11 cellular contexts compared by ENCODE assay signal in the genomic region with DNA sequence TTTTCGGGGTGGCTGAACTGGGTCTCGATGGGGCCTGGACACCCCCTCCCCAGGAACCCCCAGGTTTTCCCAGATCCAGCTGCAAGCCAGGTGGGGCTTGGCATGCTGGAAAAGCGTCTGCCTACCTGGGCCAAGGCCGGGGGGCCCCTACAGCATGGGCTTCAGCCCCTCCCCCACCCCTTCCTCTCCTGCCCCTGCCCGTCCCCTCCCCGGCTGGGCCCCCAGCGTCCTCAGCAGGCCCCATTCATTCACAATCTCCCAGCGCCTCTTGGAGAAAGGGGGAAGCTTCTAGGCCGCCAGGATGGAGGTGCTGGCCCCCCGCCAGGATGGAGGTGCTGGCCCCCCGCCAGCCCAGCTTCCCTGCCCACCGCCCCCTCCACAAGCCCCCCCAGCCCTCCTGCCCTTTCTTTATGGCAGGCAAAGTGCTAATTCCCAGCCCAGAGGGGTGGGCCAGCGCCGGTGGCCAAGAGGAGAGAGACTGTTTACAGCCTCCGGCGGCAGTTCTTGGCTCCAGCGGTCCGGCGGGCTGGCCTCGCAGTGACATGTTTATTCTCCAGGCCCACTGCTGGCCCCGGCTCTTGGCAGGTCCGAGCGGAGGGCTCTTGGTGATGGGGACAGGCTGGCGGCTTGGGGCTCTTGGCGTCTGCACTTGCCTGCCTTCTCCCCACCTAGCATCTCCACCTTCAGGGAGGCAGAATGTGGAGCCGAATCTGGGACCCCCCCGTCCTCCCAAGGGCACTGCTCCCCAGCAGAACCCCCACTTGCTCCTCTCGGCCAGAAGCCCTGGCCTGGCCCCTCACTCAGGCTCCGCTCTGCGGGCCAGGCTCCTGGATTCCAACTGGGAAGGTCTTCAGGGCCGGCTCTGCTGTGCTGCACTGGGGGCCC.
DNase-seq lines count a peak whose midpoint lies in the region; ATAC-seq and TF ChIP-seq lines count a peak whose summit lies in the region.
"Had no signal": no experiment of that assay in that cellular context is flagged by ENCODE, and none has a peak within 500 bp of the region (broad histone marks: within the 10 kb centered on the region; RNA-seq: fewer than 3 reads in every experiment).

No MANE protein-coding gene starts in this region.

- dilution Hi-C loops in mammary epithelial cell (cut with HindIII; ENCODE audit: low sequenced_read_pairs), result no loop called here

- no peaks in the 10 kb centered on the region for H3K36me3 ChIP-seq in breast epithelium
- H3K36me3 ChIP-seq in mammary epithelial cell (ENCODE audit: insufficient read depth, low read length), result no peaks in the 10 kb centered on the region
- H3K36me3 ChIP-seq in muscle layer of colon (ENCODE audit: insufficient read depth, low read length), result no peaks in the 10 kb centered on the region

- H3K27me3 ChIP-seq in breast epithelium (no peaks in the 10 kb centered on the region), mammary epithelial cell (ENCODE audit: insufficient read depth, low read length) (no peaks in the 10 kb centered on the region), muscle layer of colon (ENCODE audit: control insufficient read depth in 1 of 2, insufficient read depth in 2 of 2, low read length in 2 of 2) (no peaks in the 10 kb centered on the region)

- H3K27ac ChIP-seq in breast epithelium (peak overlapping the region; percentile 62), mammary epithelial cell (ENCODE audit: insufficient read depth, low read depth, low read length) (no peak overlapping the region), muscle layer of colon (ENCODE audit: low read depth, low read length) (peak overlapping the region; percentile 91)

- no peak for ATAC-seq in GM21529 (IDR thresholded peaks at IDR 0.05; ENCODE audit: unreplicated experiment)
- ATAC-seq in HG03565 (IDR thresholded peaks at IDR 0.05; ENCODE audit: unreplicated experiment), result no peak
- ATAC-seq: activated T-cell treated with anti-CD3 and anti-CD28 coated beads, Interleukin-2, amount 50 U/mL, for 4 hours; natural killer cell treated with Interleukin-12 subunit alpha and Interleukin-12 subunit beta and Interleukin-15 and Interleukin-18, amount 100 ng/mL, for 72 hours had no signal

- intact Hi-C loops in breast epithelium (cut with DNase I; ENCODE audit: low total_unique reads) (no loop called here), mammary epithelial cell (cut with micrococcal nuclease) (no loop called here)

- 72% methylated on average over 12 of the region's 31 CpGs for WGBS in mammary epithelial cell (ENCODE audit: low coverage, missing lambda C conversion rate)

- no peak overlapping the region for H2AFZ ChIP-seq in mammary epithelial cell (ENCODE audit: low read depth, low read length)

- H3K4me2 ChIP-seq in mammary epithelial cell (ENCODE audit: insufficient read depth, low read depth, low read length), result no peak overlapping the region

- H3K9ac ChIP-seq in mammary epithelial cell (ENCODE audit: insufficient read depth, low read length) (no peak overlapping the region), muscle layer of colon (ENCODE audit: low read length) (no peak overlapping the region)

- CTCF ChIA-PET in mammary epithelial cell (lab: Charles Lee; ENCODE audit: low non-redundant PET), result no interaction called here

- in situ Hi-C loops in mammary epithelial cell (cut with MboI; ENCODE audit: low sequenced_read_pairs in 2 of 2), result no loop called here

- TF ChIP-seq CTCF in breast epithelium (IDR thresholded peaks at IDR 0.05) (no peak), mammary epithelial cell (conservative IDR thresholded peaks at IDR 0.05 in 1 of 2, IDR thresholded peaks at IDR 0.05 in 1 of 2; ENCODE audit: extremely low read depth in 1 of 2, insufficient read depth in 1 of 2, low read depth in 1 of 2, low read length in 2 of 2) (no peak)

- H3K9me3 ChIP-seq in breast epithelium (no peaks in the 10 kb centered on the region), mammary epithelial cell (replicated peaks; ENCODE audit: insufficient read depth, low read length) (no peaks in the 10 kb centered on the region), muscle layer of colon (ENCODE audit: low read length) (no peaks in the 10 kb centered on the region)

- H4K20me1 ChIP-seq in mammary epithelial cell (ENCODE audit: insufficient read depth, low read length), result no peaks in the 10 kb centered on the region

- no peak for TF ChIP-seq POLR2A in breast epithelium (IDR thresholded peaks at IDR 0.05)

- no TSS peak for BruUV-seq in mammary epithelial cell (replicated peaks; lab: Mats Ljungman, UMichigan)

- H3K4me3 ChIP-seq in breast epithelium, result peak overlapping the region in 1 of 3 donors; percentile 34
- H3K4me3 ChIP-seq in mammary epithelial cell (replicated peaks in 1 of 3; ENCODE audit: insufficient read depth in 1 of 3, low read depth in 2 of 3, low read length in 3 of 3), result no peak overlapping the region
- H3K4me3 ChIP-seq in muscle layer of colon (ENCODE audit: low read depth in 1 of 2, low read length in 2 of 2), result peak overlapping the region in 1 of 2 donors; percentile 32

- H3K4me1 ChIP-seq in breast epithelium (peaks cover 13 to 20% of the 10 kb centered on the region in 2 donors), mammary epithelial cell (ENCODE audit: insufficient read depth, low read length) (peaks cover 10% of the 10 kb centered on the region), muscle layer of colon (ENCODE audit: insufficient read depth, low read length) (peaks cover 65% of the 10 kb centered on the region)

- no peaks in the 10 kb centered on the region for H3K79me2 ChIP-seq in mammary epithelial cell (ENCODE audit: insufficient read depth, low read length)

- DNase-seq in breast epithelium (ENCODE audit: low spot score in 2 of 2) (peak in 1 of 2 donors; percentile 48), mammary epithelial cell (no peak), globus pallidus (ENCODE audit: low spot score) (peak; percentile 70), NCI-H510A (lab: John Stamatoyannopoulos, UW) (no peak)
- DNase-seq in activated CD4-positive, alpha-beta T cell treated with anti-CD3 and anti-CD28 coated beads for 1 hour, result no peak
- DNase-seq: activated T-cell treated with anti-CD3 and anti-CD28 coated beads, Interleukin-2, amount 50 U/mL, for 4 hours; NCI-H1930 had no signal
